8 cellular contexts compared by ENCODE assay signal in genomic region chr16:85029413-85029794, GRCh38. TPM values are rescaled to one million over a fixed set of nuclear protein-coding genes. Genes with fewer than 3 reads are reported as not detected.
DNase-seq lines count a peak whose midpoint lies in the region; ATAC-seq and TF ChIP-seq lines count a peak whose summit lies in the region.

No MANE protein-coding gene starts in this region.

- TSS peak; percentile 42 for BruUV-seq in Caco-2 (replicated peaks; lab: Mats Ljungman, UMichigan)

- H3K27me3 ChIP-seq in Caco-2 (replicated peaks; ENCODE audit: control insufficient read depth, insufficient read depth, low read length) (peaks cover 1% of the 10 kb centered on the region; the same call in 1 of the 2 replicates), endocrine pancreas (ENCODE audit: control insufficient read depth, insufficient read depth, low read length) (no peaks in the 10 kb centered on the region), aorta (ENCODE audit: control insufficient read depth in 1 of 2, insufficient read depth in 2 of 2, low read length in 1 of 2) (no peaks in the 10 kb centered on the region)

- CTCF ChIA-PET in Caco-2 (lab: Charles Lee) = no interaction called here
- CTCF ChIA-PET in activated CD4-positive, alpha-beta memory T cell treated with anti-CD3 and anti-CD28 coated beads for 36 hours (lab: Charles Lee) = interaction anchor here (1.1 to 3.6 kb wide), 3 partner anchors 58 to 276 kb away, joined by 3 to 14 read pairs (median 3); no protein-coding TSS in a partner anchor

- no peak overlapping the region for H3K4me3 ChIP-seq in Caco-2 (ENCODE audit: low read depth, low read length)
- peak overlapping the region; percentile 73 for H3K4me3 ChIP-seq in endocrine pancreas (ENCODE audit: control insufficient read depth, insufficient read depth, low read length)
- H3K4me3 ChIP-seq in skeletal muscle cell (ENCODE audit: low read depth, low read length) = peak overlapping the region; percentile 73
- H3K4me3 ChIP-seq in aorta (ENCODE audit: low read length in 2 of 2) = no peak overlapping the region

- DNase-seq in Caco-2 (peak in 1 of 2 experiments; percentile 29), skeletal muscle cell (ENCODE audit: low read depth) (no peak), aorta (no peak), NCI-H1694 treated with DMSO at 0.1 percent for 48 hours (lab: John Stamatoyannopoulos, UW) (no peak), GDM1 (lab: John Stamatoyannopoulos, UW) (no peak)
- peak; percentile 79 for DNase-seq in activated CD4-positive, alpha-beta memory T cell treated with anti-CD3 and anti-CD28 coated beads for 36 hours

- H3K36me3 Mint-ChIP-seq in Caco-2 (ENCODE audit: insufficient read depth, unreplicated experiment) = no peaks in the 10 kb centered on the region
- H3K36me3 Mint-ChIP-seq in IgD-negative memory B cell = peaks cover 2% of the 10 kb centered on the region
- H3K36me3 Mint-ChIP-seq in activated CD4-positive, alpha-beta memory T cell treated with anti-CD3 and anti-CD28 coated beads for 36 hours = peaks cover 9% of the 10 kb centered on the region

- no peaks in the 10 kb centered on the region for H3K27me3 Mint-ChIP-seq in Caco-2 (ENCODE audit: insufficient read depth, unreplicated experiment)
- peaks cover 8% of the 10 kb centered on the region for H3K27me3 Mint-ChIP-seq in IgD-negative memory B cell
- H3K27me3 Mint-ChIP-seq in activated CD4-positive, alpha-beta memory T cell treated with anti-CD3 and anti-CD28 coated beads for 36 hours = no peaks in the 10 kb centered on the region

- H3K4me1 Mint-ChIP-seq in Caco-2 (ENCODE audit: low read depth, unreplicated experiment) (peaks cover 26% of the 10 kb centered on the region), IgD-negative memory B cell (peaks cover 25 to 36% (median 32%) of the 10 kb centered on the region in 3 donors)
- peaks cover 34% of the 10 kb centered on the region for H3K4me1 Mint-ChIP-seq in activated CD4-positive, alpha-beta memory T cell treated with anti-CD3 and anti-CD28 coated beads for 36 hours (ENCODE audit: low read depth)

- H3K36me3 ChIP-seq in Caco-2 (ENCODE audit: control insufficient read depth, insufficient read depth, low read length) (no peaks in the 10 kb centered on the region), endocrine pancreas (ENCODE audit: control insufficient read depth, insufficient read depth, low read length) (no peaks in the 10 kb centered on the region), aorta (ENCODE audit: control insufficient read depth in 1 of 2, insufficient read depth in 2 of 2, low read length in 1 of 2) (no peaks in the 10 kb centered on the region)

- ATAC-seq in aorta (ENCODE audit: low FRiP score) = no peak

- H3K9ac ChIP-seq in endocrine pancreas (ENCODE audit: control insufficient read depth, insufficient read depth, low read length) = peak overlapping the region; percentile 57

- H3K4me3 Mint-ChIP-seq in Caco-2 (ENCODE audit: unreplicated experiment) (peak overlapping the region; percentile 92), IgD-negative memory B cell (peak overlapping the region; percentile 30 to 99 (median 80))
- peak overlapping the region; percentile 81 for H3K4me3 Mint-ChIP-seq in activated CD4-positive, alpha-beta memory T cell treated with anti-CD3 and anti-CD28 coated beads for 36 hours

- H3K9me3 ChIP-seq in Caco-2 = no peaks in the 10 kb centered on the region
- H3K9me3 ChIP-seq in endocrine pancreas (ENCODE audit: control insufficient read depth, low read length) = no peaks in the 10 kb centered on the region
- H3K9me3 ChIP-seq in aorta (ENCODE audit: control insufficient read depth, low read length) = no peaks in the 10 kb centered on the region

- no peaks in the 10 kb centered on the region for H3K9me3 Mint-ChIP-seq in Caco-2 (ENCODE audit: unreplicated experiment)
- H3K9me3 Mint-ChIP-seq in IgD-negative memory B cell = no peaks in the 10 kb centered on the region
- no peaks in the 10 kb centered on the region for H3K9me3 Mint-ChIP-seq in activated CD4-positive, alpha-beta memory T cell treated with anti-CD3 and anti-CD28 coated beads for 36 hours

- H3K27ac ChIP-seq in aorta (ENCODE audit: low read depth in 1 of 2, low read length in 2 of 2) = no peak overlapping the region

- POLR2A ChIA-PET in Caco-2 (lab: Charles Lee) = interaction anchor here (0.7 kb wide), 1 partner anchor 796 kb away, joined by 5 read pairs; no protein-coding TSS in a partner anchor
- POLR2A ChIA-PET in activated CD4-positive, alpha-beta memory T cell treated with anti-CD3 and anti-CD28 coated beads for 36 hours (lab: Charles Lee) = interaction anchor here (3.2 kb wide), 1 partner anchor 27 kb away, joined by 12 read pairs; no protein-coding TSS in a partner anchor

- WGBS in aorta, 2 donors = 37 to 38% methylated on average over 5 of the region's 5 CpGs

- H3K4me1 ChIP-seq in Caco-2 (peaks cover 28% of the 10 kb centered on the region), endocrine pancreas (ENCODE audit: control insufficient read depth, insufficient read depth, low read length) (peaks cover 4% of the 10 kb centered on the region), aorta (ENCODE audit: control insufficient read depth in 1 of 2, insufficient read depth in 2 of 2, low read length in 2 of 2) (no peaks in the 10 kb centered on the region)

- TF ChIP-seq CTCF in Caco-2 (IDR thresholded peaks at IDR 0.05; ENCODE audit: insufficient read depth in 1 of 2, low read depth in 1 of 2, low read length in 1 of 2, severe bottlenecking in 1 of 2, unreplicated experiment in 1 of 2) = no peak

- H3K27ac Mint-ChIP-seq in Caco-2 (ENCODE audit: unreplicated experiment) = no peak overlapping the region
- peak overlapping the region in 2 of 3 donors; percentile 80 to 99 for H3K27ac Mint-ChIP-seq in IgD-negative memory B cell
- H3K27ac Mint-ChIP-seq in activated CD4-positive, alpha-beta memory T cell treated with anti-CD3 and anti-CD28 coated beads for 36 hours = peak overlapping the region; percentile 93

- intact Hi-C loops in Caco-2 (cut with micrococcal nuclease; ENCODE audit: unreplicated experiment) (loop anchor here (2.0 kb wide), 1 partner anchor 19 kb away; the partner anchor contains the start of gene ZDHHC7), aorta (cut with DNase I) (no loop called here)
- intact Hi-C loops in activated CD4-positive, alpha-beta memory T cell treated with anti-CD3 and anti-CD28 coated beads for 36 hours (cut with micrococcal nuclease) = loop anchor here (1.0 to 10.0 kb wide), 6 partner anchors 18 to 515 kb away; partner anchors contain the start of gene ZDHHC7

RNA-seq across cellular contexts. Expression of gene KIAA0513, which starts 1.8 kb away (rescaled TPM):
- total RNA-seq in Caco-2 (2022) (7.1 and 7.9 TPM in 2 replicates), aorta (10 to 100 TPM; 15.1 to 17.7 TPM)
- polyA plus RNA-seq in IgD-negative memory B cell (1.1 TPM), aorta (1 to 10 TPM; 3.4 to 5.5 TPM)
- 10 to 100 TPM; 15.7 to 15.9 TPM for total RNA-seq in activated CD4-positive, alpha-beta memory T cell treated with anti-CD3 and anti-CD28 coated beads for 36 hours

RNA-seq across cellular contexts. Expression of gene ZDHHC7, which starts 18.1 kb away (rescaled TPM):
- total RNA-seq in Caco-2 (2022) (82.8 and 85.7 TPM in 2 replicates), aorta (10 to 100 TPM; 35.9 to 57.0 TPM)
- polyA plus RNA-seq in IgD-negative memory B cell (30.8 TPM), aorta (10 to 100 TPM; 11.4 to 36.3 TPM)
- 10 to 100 TPM; 23.5 to 25.1 TPM for total RNA-seq in activated CD4-positive, alpha-beta memory T cell treated with anti-CD3 and anti-CD28 coated beads for 36 hours

Comparison
In these comparisons a context has a peak if more than half of its experiments do, and no peak if none do; other contexts are left out.
1. H3K4me3 ChIP-seq: peak in endocrine pancreas (single experiment) and skeletal muscle cell (single experiment); none in Caco-2 (single experiment) and aorta (0 of 2).
2. intact Hi-C loops: an anchor here in Caco-2 (2.0 kb wide) and activated CD4-positive, alpha-beta memory T cell treated with anti-CD3 and anti-CD28 coated beads for 36 hours (1.0 to 10.0 kb wide); none called in aorta.
3. Peak in every context shown above with its lines, with median percentiles within 50 percentile points of each other: H3K4me3 Mint-ChIP-seq.